In genomic region chr1:24096737-24097103, GRCh38 we compare ENCODE assay signal across 24 cellular contexts. TPM values are rescaled to one million over a fixed set of nuclear protein-coding genes. Genes with fewer than 3 reads are reported as not detected.
A peak's percentile ranks its signal among the peaks of the same experiment; 100 is the strongest.
DNase-seq lines count a peak whose midpoint lies in the region; ATAC-seq and TF ChIP-seq lines count a peak whose summit lies in the region.
"Had no signal": no experiment of that assay in that cellular context is flagged by ENCODE, and none has a peak within 500 bp of the region (broad histone marks: within the 10 kb centered on the region; RNA-seq: fewer than 3 reads in every experiment).

No MANE protein-coding gene starts in this region.

- H3K27me3 ChIP-seq in heart left ventricle (no peaks in the 10 kb centered on the region), right atrium auricular region (no peaks in the 10 kb centered on the region), neuronal stem cell (ENCODE audit: control insufficient read depth in 3 of 3, insufficient read depth in 3 of 3, low read depth in 1 of 3, low read length in 3 of 3) (no peaks in the 10 kb centered on the region), skeletal muscle tissue (ENCODE audit: control insufficient read depth in 3 of 3, insufficient read depth in 3 of 3, low read length in 3 of 3) (peaks cover 0 to 3% (median 0%) of the 10 kb centered on the region in 3 donors)
- H3K27me3 ChIP-seq: BE2C; BLaER1 treated with 17β-estradiol and CSF1 and Interleukin-3, amounts not matched to agents 10 nM and 100 nM had no signal

- TF ChIP-seq CTCF in heart left ventricle (IDR thresholded peaks at IDR 0.05) (no peak), right atrium auricular region (IDR thresholded peaks at IDR 0.05) (no peak)

- no peak overlapping the region for H3K9ac ChIP-seq in neuronal stem cell (ENCODE audit: low read depth, low read length, poor library complexity)
- H3K9ac ChIP-seq in skeletal muscle tissue (ENCODE audit: low read depth in 1 of 3, low read length in 3 of 3) = peak overlapping the region; percentile 38 to 62 (median 53)
- H3K9ac ChIP-seq: BLaER1 treated with 17β-estradiol and CSF1 and Interleukin-3, amounts not matched to agents 10 nM and 100 nM had no signal

- H3K4me3 ChIP-seq in heart left ventricle (no peak overlapping the region), right atrium auricular region (no peak overlapping the region), neuronal stem cell (ENCODE audit: low read length in 2 of 2) (no peak overlapping the region), skeletal muscle tissue (ENCODE audit: low read length in 3 of 3) (peak overlapping the region in 1 of 3 donors; percentile 19)
- H3K4me3 ChIP-seq: A549; BLaER1 treated with 17β-estradiol and CSF1 and Interleukin-3, amounts not matched to agents 10 nM and 100 nM; HAP-1 had no signal

- H3K14ac ChIP-seq in neuronal stem cell (ENCODE audit: low read length) = no peak overlapping the region

- no peak overlapping the region for H2BK15ac ChIP-seq in neuronal stem cell (ENCODE audit: low read length)

- H3K9me3 ChIP-seq in heart left ventricle (no peaks in the 10 kb centered on the region), right atrium auricular region (no peaks in the 10 kb centered on the region), neuronal stem cell (replicated peaks in 1 of 2; ENCODE audit: control insufficient read depth in 2 of 2, insufficient read depth in 1 of 2, low read depth in 1 of 2, low read length in 2 of 2) (no peaks in the 10 kb centered on the region), skeletal muscle tissue (ENCODE audit: control insufficient read depth in 3 of 3, low read length in 3 of 3) (no peaks in the 10 kb centered on the region)
- H3K9me3 ChIP-seq: A549; BE2C; BLaER1 treated with 17β-estradiol and CSF1 and Interleukin-3, amounts not matched to agents 10 nM and 100 nM; HAP-1 had no signal

- H3K27ac Mint-ChIP-seq in stimulated activated effector memory CD8-positive, alpha-beta T cell treated with anti-CD3 and anti-CD28 coated beads, Interleukin-12 subunit alpha, Interleukin-12 subunit beta, amount 100 ng/mL, for 72 hours = no peak overlapping the region
- H3K27ac Mint-ChIP-seq: CD14-positive monocyte; CD4-positive, alpha-beta T cell; CD8-positive, alpha-beta memory T cell had no signal

- H2BK120ac ChIP-seq in neuronal stem cell (ENCODE audit: low read depth, low read length) = peak overlapping the region; percentile 18

- TF ChIP-seq POLR2A in heart left ventricle (IDR thresholded peaks at IDR 0.05) = no peak

- H4K8ac ChIP-seq in neuronal stem cell (ENCODE audit: low read depth, low read length) = no peak overlapping the region

- H3K27ac ChIP-seq in heart left ventricle = peak overlapping the region in 11 of 12 donors; percentile 49 to 96 (median 86)
- H3K27ac ChIP-seq in right atrium auricular region = peak overlapping the region; percentile 82 to 89
- H3K27ac ChIP-seq in neuronal stem cell (replicated peaks; ENCODE audit: low read length) = no peak overlapping the region
- peak overlapping the region; percentile 97 for H3K27ac ChIP-seq in skeletal muscle tissue (ENCODE audit: low read depth, low read length)
- H3K27ac ChIP-seq: A549; BLaER1 treated with 17β-estradiol and CSF1 and Interleukin-3, amounts not matched to agents 10 nM and 100 nM had no signal

- DNase-seq in heart left ventricle = no peak
- no peak for DNase-seq in Right ventricle myocardium inferior (ENCODE audit: missing footprints)
- no peak for DNase-seq in right atrium auricular region (ENCODE audit: low spot score)
- DNase-seq in left ventricle myocardium superior = no peak
- no peak for DNase-seq in neuronal stem cell (ENCODE audit: low spot score)
- DNase-seq in stimulated activated effector memory CD8-positive, alpha-beta T cell treated with anti-CD3 and anti-CD28 coated beads, Interleukin-12 subunit alpha, Interleukin-12 subunit beta, amount 100 ng/mL, for 72 hours (ENCODE audit: low spot score in 2 of 2) = no peak
- no peak for DNase-seq in NCI-H146 treated with DMSO at 0.1 percent for 48 hours (lab: John Stamatoyannopoulos, UW; ENCODE audit: unreplicated experiment)
- DNase-seq: 8988T; ACHN; AML-193; BE2C; CD4-positive, alpha-beta T cell; CD8-positive, alpha-beta memory T cell; DMS 273 treated with DMSO at 0.1 percent for 48 hours; DMS79 treated with DMSO at 0.1 percent for 48 hours; GF-D8; GOT3 had no signal

- H2BK5ac ChIP-seq in neuronal stem cell (ENCODE audit: low read length) = no peak overlapping the region

- H3K18ac ChIP-seq in neuronal stem cell (ENCODE audit: low read length) = no peak overlapping the region

- no peaks in the 10 kb centered on the region for H3K79me1 ChIP-seq in neuronal stem cell (ENCODE audit: low read depth, low read length)

- no peaks in the 10 kb centered on the region for H3K36me3 Mint-ChIP-seq in stimulated activated effector memory CD8-positive, alpha-beta T cell treated with anti-CD3 and anti-CD28 coated beads, Interleukin-12 subunit alpha, Interleukin-12 subunit beta, amount 100 ng/mL, for 72 hours
- H3K36me3 Mint-ChIP-seq: CD14-positive monocyte; CD8-positive, alpha-beta memory T cell had no signal

- no peak for ATAC-seq in heart left ventricle
- no peak for ATAC-seq in Right ventricle myocardium inferior
- ATAC-seq in left ventricle myocardium superior = no peak
- no peak for ATAC-seq in stimulated activated effector memory CD8-positive, alpha-beta T cell treated with anti-CD3 and anti-CD28 coated beads, Interleukin-12 subunit alpha, Interleukin-12 subunit beta, amount 100 ng/mL, for 72 hours
- ATAC-seq: A549 had no signal

- no peak overlapping the region for H2AFZ ChIP-seq in neuronal stem cell (ENCODE audit: low read length)

- H3K4me3 Mint-ChIP-seq in stimulated activated effector memory CD8-positive, alpha-beta T cell treated with anti-CD3 and anti-CD28 coated beads, Interleukin-12 subunit alpha, Interleukin-12 subunit beta, amount 100 ng/mL, for 72 hours = no peak overlapping the region
- H3K4me3 Mint-ChIP-seq: CD14-positive monocyte; CD4-positive, alpha-beta T cell; CD8-positive, alpha-beta memory T cell had no signal

- peak overlapping the region; percentile 60 for H2AK5ac ChIP-seq in neuronal stem cell (ENCODE audit: low read depth, low read length)

- H3K23ac ChIP-seq in neuronal stem cell (ENCODE audit: low read depth, low read length, poor library complexity) = no peak overlapping the region

- no peak overlapping the region for H3K4ac ChIP-seq in neuronal stem cell (ENCODE audit: low read length)

- H2BK12ac ChIP-seq in neuronal stem cell (ENCODE audit: low read length) = no peak overlapping the region

- H3K4me1 Mint-ChIP-seq in stimulated activated effector memory CD8-positive, alpha-beta T cell treated with anti-CD3 and anti-CD28 coated beads, Interleukin-12 subunit alpha, Interleukin-12 subunit beta, amount 100 ng/mL, for 72 hours = no peaks in the 10 kb centered on the region
- H3K4me1 Mint-ChIP-seq: CD14-positive monocyte; CD8-positive, alpha-beta memory T cell had no signal

- no peaks in the 10 kb centered on the region for H3K9me3 Mint-ChIP-seq in stimulated activated effector memory CD8-positive, alpha-beta T cell treated with anti-CD3 and anti-CD28 coated beads, Interleukin-12 subunit alpha, Interleukin-12 subunit beta, amount 100 ng/mL, for 72 hours
- H3K9me3 Mint-ChIP-seq: CD14-positive monocyte; CD4-positive, alpha-beta T cell; CD8-positive, alpha-beta memory T cell had no signal

- no peak overlapping the region for H4K91ac ChIP-seq in neuronal stem cell (ENCODE audit: low read depth, low read length, poor library complexity)

- 56 to 71% (median 60%) methylated on average over 5 of the region's 5 CpGs for WGBS in heart left ventricle, 4 donors
- WGBS in neuronal stem cell (ENCODE audit: extremely low coverage in 2 of 2, insufficient read length in 2 of 2, insufficient replicate concordance in 1 of 2), 2 donors = no CpG with 5 or more reads among the region's 5 CpGs

- peaks cover 0 to 40% (median 4%) of the 10 kb centered on the region in 9 donors for H3K36me3 ChIP-seq in heart left ventricle
- H3K36me3 ChIP-seq in right atrium auricular region = peaks cover 28% of the 10 kb centered on the region
- H3K36me3 ChIP-seq in neuronal stem cell (replicated peaks in 1 of 2; ENCODE audit: control insufficient read depth in 2 of 2, insufficient read depth in 2 of 2, low read length in 2 of 2) = no peaks in the 10 kb centered on the region
- peaks cover 15 to 37% (median 16%) of the 10 kb centered on the region in 3 donors for H3K36me3 ChIP-seq in skeletal muscle tissue (ENCODE audit: control insufficient read depth in 3 of 3, insufficient read depth in 3 of 3, low read length in 3 of 3)
- H3K36me3 ChIP-seq: BE2C; BLaER1 treated with 17β-estradiol and CSF1 and Interleukin-3, amounts not matched to agents 10 nM and 100 nM; HAP-1 had no signal

- peaks cover 0 to 70% (median 21%) of the 10 kb centered on the region in 12 donors for H3K4me1 ChIP-seq in heart left ventricle
- H3K4me1 ChIP-seq in right atrium auricular region = peaks cover 0 to 49% of the 10 kb centered on the region in 2 donors
- peaks cover 0 to 4% of the 10 kb centered on the region in 2 donors for H3K4me1 ChIP-seq in neuronal stem cell (ENCODE audit: control insufficient read depth in 2 of 2, insufficient read depth in 1 of 2, low read depth in 1 of 2, low read length in 2 of 2)
- H3K4me1 ChIP-seq in skeletal muscle tissue (ENCODE audit: control insufficient read depth in 3 of 3, insufficient read depth in 3 of 3, low read length in 3 of 3) = peaks cover 27 to 66% (median 59%) of the 10 kb centered on the region in 3 donors
- H3K4me1 ChIP-seq: BE2C, HAP-1 had no signal

- no peak overlapping the region for H3K4me2 ChIP-seq in neuronal stem cell (ENCODE audit: insufficient read depth, low read length, poor library complexity, severe bottlenecking)
- H3K4me2 ChIP-seq: A549; BLaER1 treated with 17β-estradiol and CSF1 and Interleukin-3, amounts not matched to agents 10 nM and 100 nM had no signal

- intact Hi-C loops in heart left ventricle (cut with DNase I) = no loop called here
- intact Hi-C loops in Right ventricle myocardium inferior (cut with DNase I) = no loop called here
- intact Hi-C loops in left ventricle myocardium superior (cut with micrococcal nuclease) = no loop called here

RNA-seq across cellular contexts. Expression of gene MYOM3, which starts 15.2 kb away (rescaled TPM):
- total RNA-seq in heart left ventricle (100 to 1,000 TPM; 230 to 379 (median 288) TPM), Right ventricle myocardium inferior (403 TPM), right atrium auricular region (100 to 1,000 TPM in 1 of 2 donors, 10 to 100 TPM in 1; 98.7 to 241 TPM), left ventricle myocardium superior (409 TPM), skeletal muscle tissue (340 TPM)
- polyA plus RNA-seq in heart left ventricle = 100 to 1,000 TPM in 1 of 2 donors, 10 to 100 TPM in 1; 76.7 to 327 TPM
- polyA plus RNA-seq in neuronal stem cell (2013, experiment 1 of 2) = 0.18 TPM
- polyA plus RNA-seq in neuronal stem cell (2013, experiment 2 of 2) = 0.10 TPM
- total RNA-seq: CD4-positive, alpha-beta T cell; CD8-positive, alpha-beta memory T cell had no signal
- polyA plus RNA-seq: CD14-positive monocyte; CD8-positive, alpha-beta memory T cell had no signal

RNA-seq across cellular contexts. Expression of gene IL22RA1, which starts 46.2 kb away (rescaled TPM):
- total RNA-seq in heart left ventricle (1 to 10 TPM in 1 of 9 donors, under 1 TPM in 5, not detected in 3; 0.19 to 1.3 (median 0.49) TPM), Right ventricle myocardium inferior (0.24 TPM), right atrium auricular region (under 1 TPM; 0.15 to 0.24 TPM), left ventricle myocardium superior (0.22 TPM), skeletal muscle tissue (not detected)
- polyA plus RNA-seq in heart left ventricle = under 1 TPM; 0.04 to 0.12 TPM
- polyA plus RNA-seq in neuronal stem cell (2013, experiment 1 of 2) = 0.03 TPM
- 0.03 TPM for polyA plus RNA-seq in neuronal stem cell (2013, experiment 2 of 2)
- total RNA-seq: CD4-positive, alpha-beta T cell; CD8-positive, alpha-beta memory T cell; Daoy; G401 had no signal
- polyA plus RNA-seq: CD14-positive monocyte; CD8-positive, alpha-beta memory T cell had no signal
